29 cellular contexts compared by ENCODE assay signal in genomic region chr4:84019626-84020025, GRCh38.
"Had no signal": no experiment of that assay in that cellular context is flagged by ENCODE, and none has a peak within 500 bp of the region (broad histone marks: within the 10 kb centered on the region; RNA-seq: fewer than 3 reads in every experiment).

No MANE protein-coding gene starts in this region.

- H3K9me3 ChIP-seq: stomach, suprapubic skin, testis, thoracic aorta, thyroid gland, tibial artery, tibial nerve, transverse colon, upper lobe of left lung, upper lobe of right lung, uterus, vagina had no signal

- H3K36me3 ChIP-seq: stomach, suprapubic skin, thoracic aorta, thyroid gland, tibial artery, tibial nerve, transverse colon, upper lobe of left lung, upper lobe of right lung, uterus, vagina had no signal

- H3K27ac ChIP-seq: stomach, suprapubic skin, testis, thoracic aorta, thyroid gland, tibial artery, tibial nerve, transverse colon, upper lobe of left lung, upper lobe of right lung, uterus, vagina had no signal

- H3K36me3 Mint-ChIP-seq: stimulated activated effector memory CD8-positive, alpha-beta T cell treated with anti-CD3 and anti-CD28 coated beads, Interleukin-12 subunit alpha, Interleukin-12 subunit beta, amount 100 ng/mL, for 72 hours; stimulated activated memory B cell treated with anti-CD40 and anti-IgM and Interleukin-4, amounts not matched to agents 10 μg/mL and 1 μg/mL and 100 μg/mL, for 72 hours; stimulated activated naive B cell treated with anti-CD40 and anti-IgM and Interleukin-4, amounts not matched to agents 10 μg/mL and 1 μg/mL and 100 μg/mL, for 72 hours; type B pancreatic cell had no signal

- H3K4me3 Mint-ChIP-seq: stimulated activated effector memory CD8-positive, alpha-beta T cell treated with anti-CD3 and anti-CD28 coated beads, Interleukin-12 subunit alpha, Interleukin-12 subunit beta, amount 100 ng/mL, for 72 hours; stimulated activated memory B cell treated with anti-CD40 and anti-IgM and Interleukin-4, amounts not matched to agents 10 μg/mL and 1 μg/mL and 100 μg/mL, for 72 hours; stimulated activated naive B cell treated with anti-CD40 and anti-IgM and Interleukin-4, amounts not matched to agents 10 μg/mL and 1 μg/mL and 100 μg/mL, for 72 hours; stimulated activated naive CD8-positive, alpha-beta T cell treated with anti-CD3 and anti-CD28 coated beads, Interleukin-15, amount 100 ng/mL, for 72 hours; stimulated activated naive CD8-positive, alpha-beta T cell treated with anti-CD3 and anti-CD28 coated beads, Interleukin-15, Interleukin-2, amounts not matched to agents 100 ng/mL and 50 ng/mL, for 24 hours; type B pancreatic cell had no signal

- ATAC-seq: stimulated activated effector memory CD8-positive, alpha-beta T cell treated with anti-CD3 and anti-CD28 coated beads, Interleukin-12 subunit alpha, Interleukin-12 subunit beta, amount 100 ng/mL, for 72 hours; stimulated activated memory B cell treated with anti-CD40 and anti-IgM and Interleukin-4, amounts not matched to agents 10 μg/mL and 1 μg/mL and 100 μg/mL, for 72 hours; stimulated activated naive B cell treated with anti-CD40 and anti-IgM and Interleukin-4, amounts not matched to agents 10 μg/mL and 1 μg/mL and 100 μg/mL, for 72 hours; stimulated activated naive CD8-positive, alpha-beta T cell treated with anti-CD3 and anti-CD28 coated beads, Interleukin-15, amount 100 ng/mL, for 72 hours; stimulated activated naive CD8-positive, alpha-beta T cell treated with anti-CD3 and anti-CD28 coated beads, Interleukin-15, Interleukin-2, amounts not matched to agents 100 U/mL and 50 U/mL, for 24 hours; upper lobe of right lung had no signal

- H3K27ac Mint-ChIP-seq: stimulated activated effector memory CD8-positive, alpha-beta T cell treated with anti-CD3 and anti-CD28 coated beads, Interleukin-12 subunit alpha, Interleukin-12 subunit beta, amount 100 ng/mL, for 72 hours; stimulated activated memory B cell treated with anti-CD40 and anti-IgM and Interleukin-4, amounts not matched to agents 10 μg/mL and 1 μg/mL and 100 μg/mL, for 72 hours; stimulated activated naive B cell treated with anti-CD40 and anti-IgM and Interleukin-4, amounts not matched to agents 10 μg/mL and 1 μg/mL and 100 μg/mL, for 72 hours; stimulated activated naive CD8-positive, alpha-beta T cell treated with anti-CD3 and anti-CD28 coated beads, Interleukin-15, amount 100 ng/mL, for 72 hours; stimulated activated naive CD8-positive, alpha-beta T cell treated with anti-CD3 and anti-CD28 coated beads, Interleukin-15, Interleukin-2, amounts not matched to agents 100 ng/mL and 50 ng/mL, for 24 hours had no signal

- FAIRE-seq: urothelium cell line had no signal

- H3K27me3 Mint-ChIP-seq: stimulated activated memory B cell treated with anti-CD40 and anti-IgM and Interleukin-4, amounts not matched to agents 10 μg/mL and 1 μg/mL and 100 μg/mL, for 72 hours; stimulated activated naive B cell treated with anti-CD40 and anti-IgM and Interleukin-4, amounts not matched to agents 10 μg/mL and 1 μg/mL and 100 μg/mL, for 72 hours; stimulated activated naive CD8-positive, alpha-beta T cell treated with anti-CD3 and anti-CD28 coated beads, Interleukin-15, amount 100 ng/mL, for 72 hours; stimulated activated naive CD8-positive, alpha-beta T cell treated with anti-CD3 and anti-CD28 coated beads, Interleukin-15, Interleukin-2, amounts not matched to agents 100 ng/mL and 50 ng/mL, for 24 hours; type B pancreatic cell had no signal

- H3K4me1 ChIP-seq: stomach, suprapubic skin, testis, thyroid gland, tibial artery, tibial nerve, transverse colon, upper lobe of left lung, upper lobe of right lung, uterus, vagina had no signal

- H3K4me3 ChIP-seq: stomach, suprapubic skin, testis, thoracic aorta, thyroid gland, tibial artery, tibial nerve, transverse colon, upper lobe of left lung, upper lobe of right lung, uterus, vagina had no signal

- H3K27me3 ChIP-seq: stomach, suprapubic skin, testis, thyroid gland, tibial artery, tibial nerve, transverse colon, upper lobe of left lung, upper lobe of right lung, uterus, vagina had no signal

- H3K4me1 Mint-ChIP-seq: stimulated activated effector memory CD8-positive, alpha-beta T cell treated with anti-CD3 and anti-CD28 coated beads, Interleukin-12 subunit alpha, Interleukin-12 subunit beta, amount 100 ng/mL, for 72 hours; stimulated activated memory B cell treated with anti-CD40 and anti-IgM and Interleukin-4, amounts not matched to agents 10 μg/mL and 1 μg/mL and 100 μg/mL, for 72 hours; stimulated activated naive B cell treated with anti-CD40 and anti-IgM and Interleukin-4, amounts not matched to agents 10 μg/mL and 1 μg/mL and 100 μg/mL, for 72 hours; stimulated activated naive CD8-positive, alpha-beta T cell treated with anti-CD3 and anti-CD28 coated beads, Interleukin-15, amount 100 ng/mL, for 72 hours had no signal

- DNase-seq: stimulated activated CD4-positive, alpha-beta T cell treated with anti-CD3 and anti-CD28 coated beads, Interleukin-2, amount 100 ng/mL, for 48 hours; stimulated activated CD4-positive, alpha-beta T cell treated with anti-CD3 and anti-CD28 coated beads, Interleukin-4, amount 100 ng/mL, for 1 hour; stimulated activated CD4-positive, alpha-beta T cell treated with anti-CD3 and anti-CD28 coated beads, Interleukin-4, amount 100 ng/mL, for 24 hours; stimulated activated CD4-positive, alpha-beta T cell treated with anti-CD3 and anti-CD28 coated beads, Interleukin-4, amount 100 ng/mL, for 4 hours; stimulated activated CD8-positive, alpha-beta memory T cell treated with anti-CD3 and anti-CD28 coated beads, Interleukin-4, amount 100 ng/mL, for 48 hours; stimulated activated naive B cell treated with anti-CD40 and anti-IgM and Interleukin-4, amounts not matched to agents 10 μg/mL and 1 μg/mL and 100 μg/mL, for 72 hours; stimulated activated naive CD4-positive, alpha-beta T cell; stimulated activated naive CD4-positive, alpha-beta T cell treated with Interleukin-2 at 50 U/mL for 16 hours; stimulated activated naive CD8-positive, alpha-beta T cell treated with anti-CD3 and anti-CD28 coated beads, Interleukin-15, amount 100 ng/mL, for 72 hours; stimulated activated naive CD8-positive, alpha-beta T cell treated with anti-CD3 and anti-CD28 coated beads, Interleukin-15, Interleukin-2, amounts not matched to agents 100 U/mL and 50 U/mL, for 24 hours; stomach; substantia nigra; testis; thyroid gland; tibial artery; transverse colon; trophoblast cell; upper lobe of left lung; upper lobe of right lung; uterus had no signal
